ENCODE assay signal across 8 cellular contexts in the genomic region with DNA sequence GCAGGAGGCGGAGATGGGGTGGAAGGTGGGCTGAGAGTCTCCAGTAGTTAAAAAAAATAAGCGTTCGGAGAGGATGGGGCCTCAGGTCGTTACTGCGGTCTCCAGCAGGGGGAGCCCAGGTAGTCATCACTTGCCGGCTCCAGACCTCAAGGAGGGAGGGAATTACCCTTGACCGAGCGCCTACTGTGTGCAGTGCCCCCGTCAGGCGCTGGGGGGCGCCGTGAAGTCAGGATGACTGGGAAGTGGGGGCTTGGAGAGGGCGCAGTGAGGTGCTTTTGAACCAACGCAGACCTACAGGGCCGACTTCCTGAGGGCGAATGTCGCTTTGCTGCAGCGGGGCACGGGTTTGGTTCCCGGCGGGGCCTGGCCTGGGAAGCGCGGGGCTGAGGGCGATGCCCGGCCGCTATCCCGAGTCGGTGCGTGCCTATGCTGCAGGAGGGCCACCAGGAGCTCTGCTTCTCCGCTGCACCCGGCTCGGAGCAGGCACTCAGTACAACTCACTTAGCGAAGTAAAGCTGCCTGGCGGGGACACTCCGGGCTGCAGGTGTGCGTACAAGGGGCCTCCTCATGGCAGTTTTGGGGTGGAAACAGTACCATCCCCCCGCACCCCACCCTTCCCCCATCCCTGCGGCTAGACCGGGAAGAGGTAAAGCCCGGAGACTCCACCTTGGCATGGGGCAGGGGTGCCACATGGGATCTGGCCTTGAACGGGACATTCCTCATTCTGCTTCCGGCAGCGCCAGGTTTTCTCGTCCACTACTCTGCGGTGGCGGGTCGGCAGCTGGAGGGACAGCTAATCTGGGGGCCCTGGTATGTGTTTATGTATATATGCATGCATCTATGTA.
DNase-seq lines count a peak whose midpoint lies in the region; ATAC-seq and TF ChIP-seq lines count a peak whose summit lies in the region.

No MANE protein-coding gene starts in this region.

- no peaks in the 10 kb centered on the region for H3K36me3 Mint-ChIP-seq in chondrocyte (ENCODE audit: low read depth)

- peak; percentile 57 for ATAC-seq in GM18508 (IDR thresholded peaks at IDR 0.05; ENCODE audit: insufficient read depth, unreplicated experiment)
- ATAC-seq in HG02981 (IDR thresholded peaks at IDR 0.05; ENCODE audit: unreplicated experiment) = peak; percentile 84

- H3K9me3 Mint-ChIP-seq in chondrocyte (ENCODE audit: low read depth) = no peaks in the 10 kb centered on the region

- peaks cover 77% of the 10 kb centered on the region for H3K27me3 Mint-ChIP-seq in chondrocyte (ENCODE audit: low read depth)

- H3K27ac Mint-ChIP-seq in chondrocyte (ENCODE audit: unreplicated experiment) = no peak overlapping the region

- no peak overlapping the region for H3K4me3 Mint-ChIP-seq in chondrocyte (ENCODE audit: unreplicated experiment)

- DNase-seq in AG04449 (ENCODE audit: low read depth, low spot score) (no peak), NCI-H446 (lab: John Stamatoyannopoulos, UW) (peak; percentile 43 to 63), chondrocyte (ENCODE audit: low spot score) (no peak), lung microvascular endothelial cell (ENCODE audit: low read depth in 2 of 2) (peak; percentile 66 to 77)
- DNase-seq in activated CD4-positive, CD25-positive, alpha-beta regulatory T cell treated with anti-CD3 and anti-CD28 coated beads, Interleukin-2, amount 50 U/mL, for 72 hours = peak; percentile 81
- DNase-seq in stimulated activated CD8-positive, alpha-beta memory T cell treated with anti-CD3 and anti-CD28 coated beads, Interleukin-4, amount 100 ng/mL, for 4 hours (ENCODE audit: low read depth in 2 of 2, low spot score in 1 of 2) = peak; percentile 29 to 39

- no peak overlapping the region for H3K4me3 ChIP-seq in AG04449 (ENCODE audit: low read depth, low read length)

- CTCF ChIA-PET in AG04449 (lab: Yijun Ruan, JAX) = interaction anchor here (0.7 to 7.7 kb wide), 9 partner anchors 9 to 55 kb away, joined by 3 to 115 read pairs (median 5); no protein-coding TSS in a partner anchor

- peaks cover under 1% of the 10 kb centered on the region for H3K4me1 Mint-ChIP-seq in chondrocyte (ENCODE audit: low read depth)

- POLR2A ChIA-PET in AG04449 (lab: Yijun Ruan, JAX) = no interaction called here

- TF ChIP-seq CTCF in AG04449 (IDR thresholded peaks at IDR 0.05; ENCODE audit: insufficient read depth, low read length, missing control alignments) = peak; percentile 74
- TF ChIP-seq CTCF in chondrocyte (IDR thresholded peaks at IDR 0.05) = peak; percentile 81

Comparison
In these comparisons a context has a peak if more than half of its experiments do, and no peak if none do; other contexts are left out.
1. DNase-seq: peak in NCI-H446 (2 of 2), activated CD4-positive, CD25-positive, alpha-beta regulatory T cell treated with anti-CD3 and anti-CD28 coated beads, Interleukin-2, amount 50 U/mL, for 72 hours (single experiment), lung microvascular endothelial cell (2 of 2) and stimulated activated CD8-positive, alpha-beta memory T cell treated with anti-CD3 and anti-CD28 coated beads, Interleukin-4, amount 100 ng/mL, for 4 hours (2 of 2); none in AG04449 (single experiment) and chondrocyte (single experiment).